15 cellular contexts compared by ENCODE assay signal in genomic region chr1:9927259-9927658, GRCh38.
"Had no signal": no experiment of that assay in that cellular context is flagged by ENCODE, and none has a peak within 500 bp of the region (broad histone marks: within the 10 kb centered on the region; RNA-seq: fewer than 3 reads in every experiment).

No MANE protein-coding gene starts in this region.

- H3K9me3 Mint-ChIP-seq: activated naive CD4-positive, alpha-beta T cell treated with anti-CD3 and anti-CD28 coated beads for 36 hours; activated naive CD8-positive, alpha-beta T cell treated with anti-CD3 and anti-CD28 coated beads, Interleukin-2, amount 50 U/mL, for 24 hours; activated T-helper 2 cell treated with anti-CD3 and anti-CD28 coated beads, Interferon-gamma antibody, Interleukin-2, Interleukin-4, amounts not matched to agents 10 μg/mL and 5 μg/mL and 100 μg/mL, durations not matched to agents 14 hours and 24 hours and 36 hours; naive B cell; stimulated activated naive CD8-positive, alpha-beta T cell treated with anti-CD3 and anti-CD28 coated beads, Interleukin-15, Interleukin-2, amounts not matched to agents 100 ng/mL and 50 ng/mL, for 24 hours had no signal

- H3K79me2 ChIP-seq: parathyroid adenoma had no signal

- H3K9ac ChIP-seq: parathyroid adenoma had no signal

- H3K4me3 Mint-ChIP-seq: activated naive CD4-positive, alpha-beta T cell treated with anti-CD3 and anti-CD28 coated beads for 36 hours; activated naive CD8-positive, alpha-beta T cell treated with anti-CD3 and anti-CD28 coated beads, Interleukin-2, amount 50 U/mL, for 24 hours; stimulated activated naive CD8-positive, alpha-beta T cell treated with anti-CD3 and anti-CD28 coated beads, Interleukin-15, Interleukin-2, amounts not matched to agents 100 ng/mL and 50 ng/mL, for 24 hours had no signal

- H3K9me3 ChIP-seq: gastroesophageal sphincter, neutrophil, suprapubic skin had no signal

- H3K27me3 ChIP-seq: gastroesophageal sphincter, neutrophil, suprapubic skin had no signal

- H3K4me1 ChIP-seq: gastroesophageal sphincter, parathyroid adenoma, suprapubic skin had no signal

- H3K27ac ChIP-seq: gastroesophageal sphincter, neutrophil, parathyroid adenoma, suprapubic skin had no signal

- H3K4me1 Mint-ChIP-seq: activated naive CD8-positive, alpha-beta T cell treated with anti-CD3 and anti-CD28 coated beads, Interleukin-2, amount 50 U/mL, for 24 hours had no signal

- H3K27ac Mint-ChIP-seq: activated naive CD4-positive, alpha-beta T cell treated with anti-CD3 and anti-CD28 coated beads for 36 hours; activated naive CD8-positive, alpha-beta T cell treated with anti-CD3 and anti-CD28 coated beads, Interleukin-2, amount 50 U/mL, for 24 hours; activated T-helper 2 cell treated with anti-CD3 and anti-CD28 coated beads, Interferon-gamma antibody, Interleukin-2, Interleukin-4, amounts not matched to agents 10 μg/mL and 5 μg/mL and 100 μg/mL, durations not matched to agents 14 hours and 24 hours and 36 hours; stimulated activated naive CD8-positive, alpha-beta T cell treated with anti-CD3 and anti-CD28 coated beads, Interleukin-15, Interleukin-2, amounts not matched to agents 100 ng/mL and 50 ng/mL, for 24 hours had no signal

- DNase-seq: activated CD4-positive, alpha-beta T cell treated with anti-CD3 and anti-CD28 coated beads, Interleukin-2, amount 50 U/mL, for 4 hours; activated CD4-positive, CD25-positive, alpha-beta regulatory T cell treated with anti-CD3 and anti-CD28 coated beads, Interleukin-2, amount 50 U/mL, for 72 hours; activated naive CD4-positive, alpha-beta T cell treated with anti-CD3 and anti-CD28 coated beads for 36 hours; activated naive CD8-positive, alpha-beta T cell treated with anti-CD3 and anti-CD28 coated beads, Interleukin-2, amount 50 U/mL, for 24 hours; aorta; naive B cell; stimulated activated CD4-positive, alpha-beta T cell treated with anti-CD3 and anti-CD28 coated beads, Interleukin-4, amount 100 ng/mL, for 1 hour; T1000; trophoblast cell had no signal

- ATAC-seq: activated naive CD8-positive, alpha-beta T cell treated with anti-CD3 and anti-CD28 coated beads, Interleukin-2, amount 50 U/mL, for 24 hours; gastroesophageal sphincter had no signal

- H3K27me3 Mint-ChIP-seq: activated naive CD8-positive, alpha-beta T cell treated with anti-CD3 and anti-CD28 coated beads, Interleukin-2, amount 50 U/mL, for 24 hours; naive B cell; stimulated activated naive CD8-positive, alpha-beta T cell treated with anti-CD3 and anti-CD28 coated beads, Interleukin-15, Interleukin-2, amounts not matched to agents 100 ng/mL and 50 ng/mL, for 24 hours had no signal

- H3K4me3 ChIP-seq: gastroesophageal sphincter, suprapubic skin had no signal

- H2AFZ ChIP-seq: parathyroid adenoma had no signal
